Comparison of ENCODE assay signal across 9 cellular contexts in the genomic region with DNA sequence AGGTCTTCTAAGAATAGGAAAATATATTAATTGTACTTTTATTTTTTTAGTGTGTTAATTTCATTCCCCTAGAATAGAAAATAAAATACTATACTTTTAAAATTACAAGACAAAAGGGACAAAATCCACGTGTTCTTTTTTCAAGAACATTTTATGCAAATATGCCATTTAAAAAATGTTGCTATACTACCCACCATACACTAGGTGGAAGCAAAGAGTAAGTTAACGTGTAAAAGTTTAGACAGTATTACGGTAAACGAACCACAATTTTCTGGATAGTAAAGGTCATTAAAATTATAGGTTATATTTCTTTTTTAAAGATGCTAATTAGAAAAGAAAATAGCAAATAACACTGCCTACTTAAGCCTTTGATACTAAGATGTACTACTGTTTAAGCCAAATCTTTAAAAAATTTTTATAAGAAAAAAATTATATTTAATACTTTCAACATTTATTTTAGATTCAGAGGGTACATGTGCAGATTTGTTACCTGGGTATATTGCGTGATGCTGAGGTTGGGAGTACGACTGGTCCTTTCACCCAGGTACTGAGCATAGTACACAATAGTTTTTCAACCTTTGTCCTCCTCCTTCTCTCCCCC.
A peak's percentile ranks its signal among the peaks of the same experiment; 100 is the strongest.
DNase-seq lines count a peak whose midpoint lies in the region; TF ChIP-seq lines count a peak whose summit lies in the region.
"Had no signal": no experiment of that assay in that cellular context is flagged by ENCODE, and none has a peak within 500 bp of the region (broad histone marks: within the 10 kb centered on the region; RNA-seq: fewer than 3 reads in every experiment).

No MANE protein-coding gene starts in this region.

- H3K36me3 ChIP-seq in uterus: no peaks in the 10 kb centered on the region

- H3K27me3 ChIP-seq in uterus: no peaks in the 10 kb centered on the region

- intact Hi-C loops in uterus (cut with DNase I; ENCODE audit: low total_unique reads): no loop called here

- H3K27ac ChIP-seq in VCaP (no peak overlapping the region), uterus (no peak overlapping the region)

- H3K4me1 ChIP-seq in uterus: no peaks in the 10 kb centered on the region
- H3K4me1 ChIP-seq: Caco-2 had no signal

- TF ChIP-seq CTCF in VCaP (conservative IDR thresholded peaks at IDR 0.05) (peak; percentile 74), uterus (IDR thresholded peaks at IDR 0.05) (peak; percentile 41 to 61 (median 54))

- H3K9me3 ChIP-seq in uterus: no peaks in the 10 kb centered on the region
- H3K9me3 ChIP-seq: Caco-2 had no signal

- H3K4me3 ChIP-seq in uterus: no peak overlapping the region

- peak; percentile 17 for DNase-seq in NCI-H2029 (lab: John Stamatoyannopoulos, UW)
- DNase-seq in NCI-H2029 treated with DMSO at 0.1 percent for 48 hours (lab: John Stamatoyannopoulos, UW): no peak
- peak; percentile 67 for DNase-seq in H4 (ENCODE audit: low spot score)
- peak; percentile 57 for DNase-seq in LoVo (ENCODE audit: low spot score)
- peak; percentile 77 for DNase-seq in inferior parietal cortex (ENCODE audit: extremely low spot score)
- DNase-seq in uterus: no peak
- no peak for DNase-seq in stimulated activated CD8-positive, alpha-beta memory T cell treated with anti-CD3 and anti-CD28 coated beads, Interleukin-4, amount 100 ng/mL, for 48 hours

- no peak for TF ChIP-seq POLR2A in uterus (IDR thresholded peaks at IDR 0.05)

Comparison
In these comparisons a context has a peak if more than half of its experiments do, and no peak if none do; other contexts are left out.
1. DNase-seq: peak in NCI-H2029 (single experiment), H4 (single experiment), LoVo (single experiment) and inferior parietal cortex (single experiment); none in NCI-H2029 treated with DMSO at 0.1 percent for 48 hours (single experiment), uterus (0 of 2) and stimulated activated CD8-positive, alpha-beta memory T cell treated with anti-CD3 and anti-CD28 coated beads, Interleukin-4, amount 100 ng/mL, for 48 hours (single experiment).